ENCODE assay signal across 21 cellular contexts in genomic region chr13:51665456-51665855, GRCh38.
DNase-seq lines count a peak whose midpoint lies in the region; ATAC-seq and TF ChIP-seq lines count a peak whose summit lies in the region.
"Had no signal": no experiment of that assay in that cellular context is flagged by ENCODE, and none has a peak within 500 bp of the region (broad histone marks: within the 10 kb centered on the region; RNA-seq: fewer than 3 reads in every experiment).

No MANE protein-coding gene starts in this region.

- TF ChIP-seq POLR2A in esophagus squamous epithelium (IDR thresholded peaks at IDR 0.05) = no peak

- CTCF ChIA-PET in A673 (lab: Charles Lee) = no interaction called here

- BruUV-seq in A673 (replicated peaks; lab: Mats Ljungman, UMichigan) = no TSS peak

- no peaks in the 10 kb centered on the region for H3K9me3 Mint-ChIP-seq in osteocyte (ENCODE audit: unreplicated experiment)
- H3K9me3 Mint-ChIP-seq in nephron progenitor cell = no peaks in the 10 kb centered on the region
- H3K9me3 Mint-ChIP-seq: CD4-positive, alpha-beta memory T cell had no signal

- H3K27ac Mint-ChIP-seq in osteocyte (ENCODE audit: unreplicated experiment) (peak overlapping the region; percentile 64), nephron progenitor cell (no peak overlapping the region)

- H3K9me3 ChIP-seq in A673 (ENCODE audit: low read depth, low read length, poor library complexity, severe bottlenecking) (no peaks in the 10 kb centered on the region), RWPE2 (ENCODE audit: severe bottlenecking) (no peaks in the 10 kb centered on the region), esophagus squamous epithelium (no peaks in the 10 kb centered on the region)
- H3K9me3 ChIP-seq: Caco-2, SJSA1 had no signal

- H3K27me3 ChIP-seq in A673 (replicated peaks; ENCODE audit: insufficient read depth, low read depth, low read length, poor library complexity) = no peaks in the 10 kb centered on the region
- H3K27me3 ChIP-seq in RWPE2 (ENCODE audit: insufficient read depth, poor library complexity, severe bottlenecking) = no peaks in the 10 kb centered on the region
- no peaks in the 10 kb centered on the region for H3K27me3 ChIP-seq in esophagus squamous epithelium
- H3K27me3 ChIP-seq: BLaER1 treated with 17β-estradiol and CSF1 and Interleukin-3, amounts not matched to agents 10 nM and 100 nM; SJSA1 had no signal

- peak overlapping the region; percentile 60 for H3K27ac ChIP-seq in A673 (ENCODE audit: low read depth, low read length, poor library complexity, severe bottlenecking)
- peak overlapping the region; percentile 8 for H3K27ac ChIP-seq in RWPE2 (ENCODE audit: poor library complexity, severe bottlenecking)
- H3K27ac ChIP-seq in esophagus squamous epithelium = peak overlapping the region in 3 of 4 donors; percentile 36 to 74 (median 70)
- H3K27ac ChIP-seq: BLaER1 treated with 17β-estradiol and CSF1 and Interleukin-3, amounts not matched to agents 10 nM and 100 nM had no signal

- no peak for TF ChIP-seq CTCF in A673 (conservative IDR thresholded peaks at IDR 0.05; ENCODE audit: low read depth, low read length)
- no peak for TF ChIP-seq CTCF in RWPE2 (IDR thresholded peaks at IDR 0.05; ENCODE audit: poor library complexity, severe bottlenecking)
- no peak for TF ChIP-seq CTCF in esophagus squamous epithelium (IDR thresholded peaks at IDR 0.05)
- no peak for TF ChIP-seq CTCF in osteocyte (IDR thresholded peaks at IDR 0.05)
- TF ChIP-seq CTCF in nephron progenitor cell (IDR thresholded peaks at IDR 0.05) = no peak

- intact Hi-C loops in A673 (cut with micrococcal nuclease; ENCODE audit: unreplicated experiment) (no loop called here), esophagus squamous epithelium (cut with DNase I) (no loop called here)

- POLR2A ChIA-PET in A673 (lab: Charles Lee; ENCODE audit: low non-redundant PET) = no interaction called here

- H3K36me3 Mint-ChIP-seq in osteocyte (ENCODE audit: unreplicated experiment) = peaks cover 16% of the 10 kb centered on the region
- peaks cover 27% of the 10 kb centered on the region for H3K36me3 Mint-ChIP-seq in nephron progenitor cell (ENCODE audit: low read depth)

- peaks cover 42% of the 10 kb centered on the region for H3K4me1 ChIP-seq in A673 (ENCODE audit: insufficient read depth, low read length, poor library complexity, severe bottlenecking)
- H3K4me1 ChIP-seq in RWPE2 (ENCODE audit: insufficient read depth, poor library complexity, severe bottlenecking) = peaks cover 46% of the 10 kb centered on the region
- H3K4me1 ChIP-seq in esophagus squamous epithelium = peaks cover 0 to 64% (median 13%) of the 10 kb centered on the region in 3 donors

- no peak overlapping the region for H3K4me3 ChIP-seq in A673 (ENCODE audit: low read depth, low read length, poor library complexity, severe bottlenecking)
- H3K4me3 ChIP-seq in RWPE2 (ENCODE audit: severe bottlenecking) = no peak overlapping the region
- H3K4me3 ChIP-seq in esophagus squamous epithelium = no peak overlapping the region
- H3K4me3 ChIP-seq: BLaER1 treated with 17β-estradiol and CSF1 and Interleukin-3, amounts not matched to agents 10 nM and 100 nM; SJSA1 had no signal

- WGBS in esophagus squamous epithelium, 2 donors = 41 to 68% methylated on average over 2 of the region's 2 CpGs

- H3K4me1 Mint-ChIP-seq in osteocyte (ENCODE audit: unreplicated experiment) = peaks cover 41% of the 10 kb centered on the region
- peaks cover 51% of the 10 kb centered on the region for H3K4me1 Mint-ChIP-seq in nephron progenitor cell

- no peak overlapping the region for H3K4me3 Mint-ChIP-seq in osteocyte (ENCODE audit: unreplicated experiment)
- no peak overlapping the region for H3K4me3 Mint-ChIP-seq in nephron progenitor cell
- H3K4me3 Mint-ChIP-seq: CD4-positive, alpha-beta memory T cell had no signal

- H3K36me3 ChIP-seq in A673 (ENCODE audit: insufficient read depth, low read length, poor library complexity, severe bottlenecking) (peaks cover 4% of the 10 kb centered on the region), RWPE2 (ENCODE audit: low read depth) (peaks cover 28% of the 10 kb centered on the region), esophagus squamous epithelium (peaks cover 0 to 17% (median 0%) of the 10 kb centered on the region in 3 donors)

- no peaks in the 10 kb centered on the region for H3K27me3 Mint-ChIP-seq in osteocyte (ENCODE audit: unreplicated experiment)
- peaks cover 4% of the 10 kb centered on the region for H3K27me3 Mint-ChIP-seq in nephron progenitor cell (ENCODE audit: low read depth, poor library complexity)
- H3K27me3 Mint-ChIP-seq: CD4-positive, alpha-beta memory T cell had no signal

- DNase-seq in A673 (ENCODE audit: low spot score) = no peak
- no peak for DNase-seq in RWPE2 (ENCODE audit: low spot score)
- DNase-seq in esophagus squamous epithelium (lab: John Stamatoyannopoulos, UW) = no peak
- no peak for DNase-seq in osteocyte (ENCODE audit: extremely low spot score, unreplicated experiment)
- DNase-seq in putamen (ENCODE audit: low spot score) = no peak
- no peak for DNase-seq in nephron progenitor cell
- no peak for DNase-seq in NCI-H2171 treated with DMSO at 0.1 percent for 48 hours (lab: John Stamatoyannopoulos, UW)
- DNase-seq: AML-193; Caco-2; CD4-positive, alpha-beta memory T cell; GOT3; HCEC 1CT; NCI-H1092; NCI-H187; NCI-H446; NCI-H526; NK-92 treated with Interleukin-12 subunit alpha and Interleukin-12 subunit beta, amount 100 ng/mL, for 24 hours; PC-3 had no signal

- no peak for ATAC-seq in RWPE2 (ENCODE audit: low read depth)
- ATAC-seq: Right ventricle myocardium inferior had no signal

Comparison
In these comparisons a context has a peak if more than half of its experiments do, and no peak if none do; other contexts are left out.
1. H3K27ac ChIP-seq: peak in every context shown above with its lines; median percentile 70 in esophagus squamous epithelium; 60 in A673; 8 in RWPE2.